Comparison of ENCODE assay signal across 28 cellular contexts in genomic region chr1:203456577-203456976, GRCh38. TPM values are rescaled to one million over a fixed set of nuclear protein-coding genes. Genes with fewer than 3 reads are reported as not detected.
DNase-seq lines count a peak whose midpoint lies in the region; ATAC-seq and TF ChIP-seq lines count a peak whose summit lies in the region.
"Had no signal": no experiment of that assay in that cellular context is flagged by ENCODE, and none has a peak within 500 bp of the region (broad histone marks: within the 10 kb centered on the region; RNA-seq: fewer than 3 reads in every experiment).

No MANE protein-coding gene starts in this region.

- H2AFZ ChIP-seq in SU-DHL-6 (ENCODE audit: low read depth, low read length, severe bottlenecking) = no peak overlapping the region

- H3F3A ChIP-seq in SU-DHL-6 (ENCODE audit: insufficient read depth) = peaks cover 92% of the 10 kb centered on the region

- H3K27ac Mint-ChIP-seq in endodermal cell = peak overlapping the region; percentile 6
- H3K27ac Mint-ChIP-seq in activated CD8-positive, alpha-beta T cell treated with anti-CD3 and anti-CD28 coated beads for 36 hours = no peak overlapping the region
- H3K27ac Mint-ChIP-seq in activated naive CD8-positive, alpha-beta T cell treated with anti-CD3 and anti-CD28 coated beads for 36 hours = no peak overlapping the region
- H3K27ac Mint-ChIP-seq: CD4-positive, alpha-beta memory T cell had no signal

- H3K27me3 ChIP-seq in SU-DHL-6 (ENCODE audit: low read length) (no peaks in the 10 kb centered on the region), endodermal cell (ENCODE audit: control insufficient read depth, insufficient read depth, low read length, poor library complexity, severe bottlenecking) (no peaks in the 10 kb centered on the region), ovary (no peaks in the 10 kb centered on the region)
- H3K27me3 ChIP-seq: SJSA1 had no signal

- ATAC-seq in activated CD8-positive, alpha-beta T cell treated with anti-CD3 and anti-CD28 coated beads for 36 hours = no peak
- ATAC-seq: A549, GM12878, HepG2 had no signal

- POLR2A ChIA-PET in activated CD8-positive, alpha-beta T cell treated with anti-CD3 and anti-CD28 coated beads for 36 hours (lab: Charles Lee) = no interaction called here

- H3K9me3 Mint-ChIP-seq in endodermal cell = peaks cover 3% of the 10 kb centered on the region
- H3K9me3 Mint-ChIP-seq in activated CD8-positive, alpha-beta T cell treated with anti-CD3 and anti-CD28 coated beads for 36 hours = no peaks in the 10 kb centered on the region
- H3K9me3 Mint-ChIP-seq in activated naive CD8-positive, alpha-beta T cell treated with anti-CD3 and anti-CD28 coated beads for 36 hours = no peaks in the 10 kb centered on the region
- H3K9me3 Mint-ChIP-seq: CD4-positive, alpha-beta memory T cell had no signal

- H3K27ac ChIP-seq in SU-DHL-6 (ENCODE audit: low read depth, low read length) = peak overlapping the region; percentile 99
- H3K27ac ChIP-seq in endodermal cell (ENCODE audit: low read depth, low read length) = no peak overlapping the region
- no peak overlapping the region for H3K27ac ChIP-seq in ovary
- H3K27ac ChIP-seq: A549 had no signal

- DNase-seq in NB4 (ENCODE audit: low read depth) (peak; percentile 12), endodermal cell (no peak), ovary (no peak), GM20000 (ENCODE audit: low spot score) (no peak)
- DNase-seq in activated CD8-positive, alpha-beta T cell treated with anti-CD3 and anti-CD28 coated beads for 36 hours = no peak
- no peak for DNase-seq in activated naive CD8-positive, alpha-beta T cell treated with anti-CD3 and anti-CD28 coated beads for 36 hours
- DNase-seq: C1 segment of cervical spinal cord; CD4-positive, alpha-beta memory T cell; DMS 273 treated with DMSO at 0.1 percent for 48 hours; DMS79; EL; GDM1; Karpas-422; MV-4-11; NCI-H1105 treated with DMSO at 0.1 percent for 48 hours; NCI-H146; NCI-H1930; NCI-H2107; NCI-H748 treated with DMSO at 0.1 percent for 48 hours; NK-92 treated with Interleukin-12 subunit alpha and Interleukin-12 subunit beta, amount 100 ng/mL, for 24 hours; Right ventricle myocardium superior; RPMI8226 had no signal

- TF ChIP-seq POLR2A in NB4 (IDR thresholded peaks at IDR 0.05; ENCODE audit: extremely low read depth, insufficient read length) = no peak
- TF ChIP-seq POLR2A in ovary (IDR thresholded peaks at IDR 0.05) = no peak

- H3K9ac ChIP-seq in SU-DHL-6 (ENCODE audit: low read length) = peak overlapping the region; percentile 62; the same call in 1 of the 2 replicates
- no peak overlapping the region for H3K9ac ChIP-seq in endodermal cell (ENCODE audit: extremely low read depth, low read length, poor library complexity, severe bottlenecking)

- no peaks in the 10 kb centered on the region for H4K20me1 ChIP-seq in SU-DHL-6 (ENCODE audit: low read depth, low read length)

- no peaks in the 10 kb centered on the region for H3K9me2 ChIP-seq in SU-DHL-6 (replicated peaks; ENCODE audit: insufficient read depth, low read length)

- H3K4me1 ChIP-seq in endodermal cell (ENCODE audit: control insufficient read depth, insufficient read depth, low read length) = peaks cover 4% of the 10 kb centered on the region
- H3K4me1 ChIP-seq in ovary (ENCODE audit: insufficient read depth) = no peaks in the 10 kb centered on the region
- H3K4me1 ChIP-seq: A549 had no signal

- TF ChIP-seq CTCF in NB4 (IDR thresholded peaks at IDR 0.05; ENCODE audit: low read depth, low read length) (no peak), SU-DHL-6 (IDR thresholded peaks at IDR 0.05; ENCODE audit: insufficient read depth, low read length, poor library complexity, severe bottlenecking) (no peak), endodermal cell (conservative IDR thresholded peaks at IDR 0.05) (no peak), ovary (IDR thresholded peaks at IDR 0.05) (no peak), GM20000 (IDR thresholded peaks at IDR 0.05; ENCODE audit: extremely low read depth, missing control alignments) (no peak)
- TF ChIP-seq CTCF in activated CD8-positive, alpha-beta T cell treated with anti-CD3 and anti-CD28 coated beads for 36 hours (IDR thresholded peaks at IDR 0.05) = no peak

- no peak for TF ChIP-seq EP300 in ovary (IDR thresholded peaks at IDR 0.05)

- H3K4me2 ChIP-seq in SU-DHL-6 (ENCODE audit: low read depth, low read length, poor library complexity, severe bottlenecking) = peak overlapping the region; percentile 70
- H3K4me2 ChIP-seq: A549 had no signal

- H3K36me3 Mint-ChIP-seq in endodermal cell (ENCODE audit: low read depth) = no peaks in the 10 kb centered on the region
- H3K36me3 Mint-ChIP-seq in activated CD8-positive, alpha-beta T cell treated with anti-CD3 and anti-CD28 coated beads for 36 hours (ENCODE audit: low read depth) = no peaks in the 10 kb centered on the region
- H3K36me3 Mint-ChIP-seq in activated naive CD8-positive, alpha-beta T cell treated with anti-CD3 and anti-CD28 coated beads for 36 hours = no peaks in the 10 kb centered on the region
- H3K36me3 Mint-ChIP-seq: CD4-positive, alpha-beta memory T cell had no signal

- peaks cover 42% of the 10 kb centered on the region for H3K4me1 Mint-ChIP-seq in endodermal cell
- no peaks in the 10 kb centered on the region for H3K4me1 Mint-ChIP-seq in activated CD8-positive, alpha-beta T cell treated with anti-CD3 and anti-CD28 coated beads for 36 hours (ENCODE audit: low read depth)
- H3K4me1 Mint-ChIP-seq in activated naive CD8-positive, alpha-beta T cell treated with anti-CD3 and anti-CD28 coated beads for 36 hours = no peaks in the 10 kb centered on the region
- H3K4me1 Mint-ChIP-seq: CD4-positive, alpha-beta memory T cell had no signal

- 81 to 93% methylated on average over 2 to 4 of the region's 4 CpGs for WGBS in endodermal cell (ENCODE audit: insufficient coverage in 1 of 2, insufficient read length in 1 of 2), 2 experiments
- 84 to 100% (median 96%) methylated on average over 4 of the region's 4 CpGs for WGBS in ovary, 3 donors

- H3K36me3 ChIP-seq in SU-DHL-6 (ENCODE audit: low read length) = no peaks in the 10 kb centered on the region
- H3K36me3 ChIP-seq in endodermal cell (ENCODE audit: control insufficient read depth, insufficient read depth, low read length) = no peaks in the 10 kb centered on the region
- no peaks in the 10 kb centered on the region for H3K36me3 ChIP-seq in ovary
- H3K36me3 ChIP-seq: SJSA1 had no signal

- no peaks in the 10 kb centered on the region for H3K27me3 Mint-ChIP-seq in endodermal cell (ENCODE audit: insufficient read depth)
- peaks cover 17% of the 10 kb centered on the region for H3K27me3 Mint-ChIP-seq in activated CD8-positive, alpha-beta T cell treated with anti-CD3 and anti-CD28 coated beads for 36 hours
- H3K27me3 Mint-ChIP-seq in activated naive CD8-positive, alpha-beta T cell treated with anti-CD3 and anti-CD28 coated beads for 36 hours = peaks cover 22% of the 10 kb centered on the region

- H3K9me3 ChIP-seq in SU-DHL-6 (ENCODE audit: insufficient read depth, low read length) = no peaks in the 10 kb centered on the region
- no peaks in the 10 kb centered on the region for H3K9me3 ChIP-seq in endodermal cell (ENCODE audit: control insufficient read depth, low read length)
- H3K9me3 ChIP-seq in ovary = no peaks in the 10 kb centered on the region
- H3K9me3 ChIP-seq: A549, SJSA1 had no signal

- intact Hi-C loops in activated CD8-positive, alpha-beta T cell treated with anti-CD3 and anti-CD28 coated beads for 36 hours (cut with micrococcal nuclease) = no loop called here
- intact Hi-C loops in ovary (cut with DNase I) = no loop called here

- CTCF ChIA-PET in activated CD8-positive, alpha-beta T cell treated with anti-CD3 and anti-CD28 coated beads for 36 hours (lab: Charles Lee) = interaction anchor here (1.0 to 1.9 kb wide), 2 partner anchors 31 to 189 kb away, joined by 4 read pairs; no protein-coding TSS in a partner anchor

- H3K4me3 ChIP-seq in NB4 (ENCODE audit: low read depth, low read length) (no peak overlapping the region), SU-DHL-6 (ENCODE audit: insufficient read depth, low read length, poor library complexity, severe bottlenecking) (no peak overlapping the region), endodermal cell (ENCODE audit: low read length) (no peak overlapping the region), ovary (no peak overlapping the region)
- H3K4me3 ChIP-seq: A549, GM12878, SJSA1 had no signal

- H3K4me3 Mint-ChIP-seq in endodermal cell = no peak overlapping the region
- no peak overlapping the region for H3K4me3 Mint-ChIP-seq in activated CD8-positive, alpha-beta T cell treated with anti-CD3 and anti-CD28 coated beads for 36 hours
- H3K4me3 Mint-ChIP-seq in activated naive CD8-positive, alpha-beta T cell treated with anti-CD3 and anti-CD28 coated beads for 36 hours = no peak overlapping the region
- H3K4me3 Mint-ChIP-seq: CD4-positive, alpha-beta memory T cell had no signal

- no peaks in the 10 kb centered on the region for H3K79me2 ChIP-seq in SU-DHL-6 (ENCODE audit: insufficient read depth, low read length)

RNA-seq across cellular contexts. Expression of gene PRELP, which starts 19.0 kb away (rescaled TPM):
- total RNA-seq in endodermal cell = 1 to 10 TPM in 1 of 2 donors, under 1 TPM in 1; 0.66 to 3.9 TPM
- polyA plus RNA-seq in endodermal cell (2013, experiment 1 of 2) = 3.9 TPM
- 3.7 TPM for polyA plus RNA-seq in endodermal cell (2013, experiment 2 of 2)
- total RNA-seq in activated CD8-positive, alpha-beta T cell treated with anti-CD3 and anti-CD28 coated beads for 36 hours = not detected
- total RNA-seq in activated naive CD8-positive, alpha-beta T cell treated with anti-CD3 and anti-CD28 coated beads for 36 hours = not detected
- total RNA-seq in ovary = 100 to 1,000 TPM in 3 of 7 donors, 10 to 100 TPM in 4; 40.9 to 185 (median 74.8) TPM
- 100 to 1,000 TPM in 1 of 2 donors, 10 to 100 TPM in 1; 97.8 to 163 TPM for polyA plus RNA-seq in ovary
- total RNA-seq: CD4-positive, alpha-beta memory T cell; HepG2; SJSA1 had no signal
- polyA plus RNA-seq: A549; CD4-positive, alpha-beta memory T cell; HepG2 had no signal

RNA-seq across cellular contexts. Expression of gene OPTC, which starts 37.4 kb away (rescaled TPM):
- total RNA-seq in endodermal cell = under 1 TPM; 0.26 to 0.42 TPM
- 0.53 TPM for polyA plus RNA-seq in endodermal cell (2013, experiment 1 of 2)
- 0.54 TPM for polyA plus RNA-seq in endodermal cell (2013, experiment 2 of 2)
- total RNA-seq in activated CD8-positive, alpha-beta T cell treated with anti-CD3 and anti-CD28 coated beads for 36 hours = not detected
- not detected for total RNA-seq in activated naive CD8-positive, alpha-beta T cell treated with anti-CD3 and anti-CD28 coated beads for 36 hours
- not detected for total RNA-seq in ovary
- under 1 TPM in 1 of 2 donors, not detected in 1; 0.08 TPM for polyA plus RNA-seq in ovary
- total RNA-seq: CD4-positive, alpha-beta memory T cell; GM12878; HepG2; HT-29; Right ventricle myocardium superior; SJSA1 had no signal
- polyA plus RNA-seq: A549; CD4-positive, alpha-beta memory T cell; GM12878; HepG2 had no signal

Comparison
In these comparisons a context has a peak if more than half of its experiments do, and no peak if none do; other contexts are left out.
1. RNA of gene PRELP, which starts 19.0 kb away (total RNA-seq): 40.9 to 185 TPM in ovary; 0.66 to 3.9 TPM in endodermal cell, not detected in activated CD8-positive, alpha-beta T cell treated with anti-CD3 and anti-CD28 coated beads for 36 hours and not detected in activated naive CD8-positive, alpha-beta T cell treated with anti-CD3 and anti-CD28 coated beads for 36 hours; every median in the first group is over 4 times any median in the second.